ENCODE assay signal across 8 cellular contexts in the genomic region with DNA sequence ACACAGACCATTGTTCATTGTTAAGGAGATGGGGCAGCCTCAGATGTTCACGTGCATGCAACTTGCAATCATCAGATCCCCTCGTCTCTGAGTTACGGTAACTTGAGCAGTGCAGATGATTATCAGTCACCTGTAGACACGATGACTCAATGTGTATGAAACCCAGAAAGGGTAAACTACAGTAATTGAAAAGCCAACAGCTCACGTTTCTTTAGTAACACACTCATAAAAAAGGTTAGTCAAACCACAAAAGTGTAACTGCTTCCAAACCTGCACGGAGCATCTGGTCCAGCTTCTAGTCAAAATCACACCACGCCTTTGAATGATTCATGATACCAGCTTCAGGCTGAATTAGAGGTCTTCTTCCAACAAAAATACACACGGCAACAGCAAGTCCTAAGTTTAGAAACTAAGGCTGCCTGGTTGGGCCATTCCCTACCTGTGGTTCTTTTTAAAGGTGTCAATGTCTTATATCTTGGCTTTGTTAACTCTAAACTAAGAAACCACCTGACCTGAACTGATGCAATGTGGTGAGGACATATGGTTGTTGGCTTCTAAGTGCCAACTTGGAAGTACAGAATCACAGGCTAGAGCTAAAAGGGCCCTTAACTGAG. TPM values are rescaled to one million over a fixed set of nuclear protein-coding genes. Genes with fewer than 3 reads are reported as not detected.
A peak's percentile ranks its signal among the peaks of the same experiment; 100 is the strongest.
DNase-seq lines count a peak whose midpoint lies in the region; ATAC-seq and TF ChIP-seq lines count a peak whose summit lies in the region.

No MANE protein-coding gene starts in this region.

- CTCF ChIA-PET in IMR-90 (lab: Yijun Ruan, JAX), result no interaction called here
- CTCF ChIA-PET in WTC11 (lab: Charles Lee), result interaction anchor here (0.6 to 0.9 kb wide), 2 partner anchors 40 to 194 kb away, joined by 4 read pairs; no protein-coding TSS in a partner anchor

- H4K8ac ChIP-seq in IMR-90 (ENCODE audit: low read depth in 2 of 2, low read length in 2 of 2), result no peak overlapping the region

- no TSS peak for BruUV-seq in IMR-90 (replicated peaks; lab: Mats Ljungman, UMichigan)

- no peak overlapping the region for H3K14ac ChIP-seq in IMR-90 (replicated peaks; ENCODE audit: low read depth, low read length)

- H2BK20ac ChIP-seq in IMR-90 (ENCODE audit: low read depth, low read length), result no peak overlapping the region

- H3K79me1 ChIP-seq in IMR-90 (ENCODE audit: low read depth in 1 of 2, low read length in 2 of 2), result no peaks in the 10 kb centered on the region

- no peak for TF ChIP-seq RAD21 in IMR-90 (IDR thresholded peaks at IDR 0.05; ENCODE audit: low read length)

- WGBS in IMR-90 (ENCODE audit: extremely low coverage in 2 of 2, insufficient read length in 1 of 2), 2 experiments, result 31% methylated on average over 3 of the region's 8 CpGs; no CpG with 5 or more reads in 1 of the 2 experiments

- no peaks in the 10 kb centered on the region; the same call in 1 of the 2 replicates for H3K27me3 Mint-ChIP-seq in WTC11 (ENCODE audit: low read depth)

- no peaks in the 10 kb centered on the region for H3K9me1 ChIP-seq in IMR-90 (ENCODE audit: insufficient read depth, low read length)

- H3K4me1 Mint-ChIP-seq in WTC11, result peaks cover 8% of the 10 kb centered on the region

- no peak overlapping the region for H2AFZ ChIP-seq in IMR-90 (replicated peaks; ENCODE audit: low read length, poor library complexity)

- no peak overlapping the region for H3K4me2 ChIP-seq in IMR-90 (ENCODE audit: low read depth, low read length)

- H2AK9ac ChIP-seq in IMR-90 (replicated peaks; ENCODE audit: low read depth, low read length, poor library complexity), result no peak overlapping the region

- H3K4me3 ChIP-seq in IMR-90 (ENCODE audit: insufficient read depth, low read depth, low read length), result no peak overlapping the region
- H3K4me3 ChIP-seq in fibroblast of mammary gland (ENCODE audit: control insufficient read depth, low read depth, low read length), result no peak overlapping the region
- H3K4me3 ChIP-seq in H7 (ENCODE audit: insufficient read depth, low read depth, low read length), result no peak overlapping the region

- H3K27ac Mint-ChIP-seq in WTC11, result no peak overlapping the region

- H4K91ac ChIP-seq in IMR-90 (ENCODE audit: insufficient read depth, low read depth, low read length), result no peak overlapping the region

- no peak overlapping the region for H3K18ac ChIP-seq in IMR-90 (ENCODE audit: low read depth, low read length)

- ATAC-seq in GM21381 (IDR thresholded peaks at IDR 0.05; ENCODE audit: unreplicated experiment) (peak; percentile 50), IMR-90 (ENCODE audit: low read depth) (no peak), WTC11 (no peak)

- no peaks in the 10 kb centered on the region for H3K4me1 ChIP-seq in IMR-90 (ENCODE audit: control insufficient read depth, insufficient read depth, low read length)

- in situ Hi-C loops in IMR-90 (cut with MboI; ENCODE audit: low sequenced_read_pairs), result loop anchor here (10.0 kb wide), 1 partner anchor 205 kb away; no protein-coding TSS in a partner anchor

- peak; percentile 65 for DNase-seq in COLO668 (lab: John Stamatoyannopoulos, UW; ENCODE audit: unreplicated experiment)
- DNase-seq in IMR-90, result peak; percentile 32
- DNase-seq in WTC11 (ENCODE audit: low spot score), result no peak
- DNase-seq in fibroblast of mammary gland (ENCODE audit: low read depth), result peak; percentile 39
- no peak for DNase-seq in H7
- no peak for DNase-seq in nucleus accumbens (lab: John Stamatoyannopoulos, UW)
- no peak for DNase-seq in NCI-H1105 treated with DMSO at 0.1 percent for 48 hours (lab: John Stamatoyannopoulos, UW)

- H3K36me3 Mint-ChIP-seq in WTC11, result no peaks in the 10 kb centered on the region

- H2AK5ac ChIP-seq in IMR-90 (ENCODE audit: low read depth, low read length), result no peak overlapping the region

- H3K23ac ChIP-seq in IMR-90 (ENCODE audit: low read depth, low read length), result no peak overlapping the region

- intact Hi-C loops in IMR-90 (cut with micrococcal nuclease), result no loop called here

- H3K36me3 ChIP-seq in IMR-90 (ENCODE audit: control insufficient read depth, insufficient read depth, low read length) (no peaks in the 10 kb centered on the region), H7 (replicated peaks; ENCODE audit: control insufficient read depth, insufficient read depth, low read length) (no peaks in the 10 kb centered on the region)

- no peak overlapping the region for H3K4me3 Mint-ChIP-seq in WTC11

- H3K9ac ChIP-seq in IMR-90 (ENCODE audit: low read depth, low read length), result no peak overlapping the region

- no peaks in the 10 kb centered on the region for H4K20me1 ChIP-seq in IMR-90 (ENCODE audit: insufficient read depth, low read length)

- H3K27me3 ChIP-seq in IMR-90 (ENCODE audit: control insufficient read depth, insufficient read depth, low read length) (peaks cover 64% of the 10 kb centered on the region), H7 (ENCODE audit: control insufficient read depth, insufficient read depth, low read length) (no peaks in the 10 kb centered on the region)

- H2BK120ac ChIP-seq in IMR-90 (ENCODE audit: low read depth, low read length), result no peak overlapping the region

- no peak for TF ChIP-seq POLR2A in IMR-90 (IDR thresholded peaks at IDR 0.05; ENCODE audit: low read depth, low read length)

- peaks cover 7% of the 10 kb centered on the region for H3K9me3 ChIP-seq in IMR-90 (ENCODE audit: control insufficient read depth, insufficient read depth, low read length)

- H3K4ac ChIP-seq in IMR-90 (ENCODE audit: low read depth, low read length), result no peak overlapping the region

- H3K56ac ChIP-seq in IMR-90 (ENCODE audit: extremely low read depth, insufficient read depth, low read length), result no peak overlapping the region

- H2BK5ac ChIP-seq in IMR-90 (ENCODE audit: low read depth, low read length, poor library complexity, severe bottlenecking), result no peak overlapping the region

- H2BK15ac ChIP-seq in IMR-90 (ENCODE audit: low read depth, low read length), result no peak overlapping the region

- H4K5ac ChIP-seq in IMR-90 (ENCODE audit: low read depth, low read length), result no peak overlapping the region

- no peaks in the 10 kb centered on the region for H3K9me3 Mint-ChIP-seq in WTC11

- dilution Hi-C loops in IMR-90 (cut with HindIII; ENCODE audit: low sequenced_read_pairs, unreplicated experiment), result no loop called here

- POLR2A ChIA-PET in IMR-90 (lab: Charles Lee; ENCODE audit: unreplicated experiment) (no interaction called here), WTC11 (lab: Charles Lee) (no interaction called here)

- H3K27ac ChIP-seq in IMR-90 (ENCODE audit: insufficient read depth, low read length), result no peak overlapping the region

- no peak for TF ChIP-seq CTCF in IMR-90 (conservative IDR thresholded peaks at IDR 0.05; ENCODE audit: low read depth, low read length)
- no peak for TF ChIP-seq CTCF in WTC11 (IDR thresholded peaks at IDR 0.05)
- no peak for TF ChIP-seq CTCF in fibroblast of mammary gland (conservative IDR thresholded peaks at IDR 0.05; ENCODE audit: control insufficient read depth, insufficient read depth, low read depth, low read length)

TF ChIP-seq in IMR-90, 13 proteins besides CTCF, POLR2A, EP300 and RAD21:
- TF ChIP-seq BHLHE40 (IDR thresholded peaks at IDR 0.05; ENCODE audit: low read depth, low read length) (peak; percentile 38; the same call in 1 of the 2 replicates), CHD1 (IDR thresholded peaks at IDR 0.05; ENCODE audit: low read depth, low read length) (no peak)
TF ChIP-seq in IMR-90: peak in this region for 1.

TF ChIP-seq in WTC11, 78 proteins besides CTCF, POLR2A, EP300 and RAD21:
- no peak for TF ChIP-seq NR1H2 (CRISPR knock-in tag; IDR thresholded peaks at IDR 0.05)
- TF ChIP-seq ZNF425 (CRISPR knock-in tag; conservative IDR thresholded peaks at IDR 0.05), result no peak
- TF ChIP-seq GABPB1 (CRISPR knock-in tag; IDR thresholded peaks at IDR 0.05), result peak; percentile 51; the same call in 1 of the 2 replicates
- TF ChIP-seq ZBTB21 (CRISPR knock-in tag; IDR thresholded peaks at IDR 0.05; ENCODE audit: borderline replicate concordance), result no peak

RNA-seq across cellular contexts. Expression of gene GRB7, which starts 32.3 kb away (rescaled TPM):
- under 0.01 and 0.18 TPM in 2 replicates for total RNA-seq in IMR-90 (2012; rRNA removed)
- 0.14 and 0.36 TPM in 2 replicates for polyA plus RNA-seq in IMR-90 (2012; rRNA removed)
- 0.12 and 0.26 TPM in 2 replicates for polyA plus RNA-seq in IMR-90 (2012; cell fraction: cytosol; rRNA removed)
- polyA plus RNA-seq in IMR-90 (2012; cell fraction: nucleus; rRNA removed; ENCODE audit: low replicate concordance), result 0.57 and 1.1 TPM in 2 replicates
- total RNA-seq in WTC11 (2021), result 42.4 to 48.5 TPM (median 44.0 TPM) in 3 replicates
- 34.3 and 61.6 TPM in 2 replicates for total RNA-seq in H7 (2014; rRNA removed; shearing (Covaris generic))

RNA-seq across cellular contexts. Expression of gene MIEN1, which starts 39.7 kb away (rescaled TPM):
- 20.3 and 22.2 TPM in 2 replicates for total RNA-seq in IMR-90 (2012; rRNA removed)
- 75.6 and 82.4 TPM in 2 replicates for polyA plus RNA-seq in IMR-90 (2012; rRNA removed)
- polyA plus RNA-seq in IMR-90 (2012; cell fraction: cytosol; rRNA removed), result 81.7 and 149 TPM in 2 replicates
- polyA plus RNA-seq in IMR-90 (2012; cell fraction: nucleus; rRNA removed; ENCODE audit: low replicate concordance), result 24.0 and 30.9 TPM in 2 replicates
- 40.6 to 46.7 TPM (median 46.5 TPM) in 3 replicates for total RNA-seq in WTC11 (2021)
- total RNA-seq in H7 (2014; rRNA removed; shearing (Covaris generic)), result 47.7 and 56.1 TPM in 2 replicates

Comparison
In these comparisons a context has a peak if more than half of its experiments do, and no peak if none do; other contexts are left out.
1. DNase-seq: peak in COLO668 (single experiment), IMR-90 (single experiment) and fibroblast of mammary gland (single experiment); none in WTC11 (single experiment), H7 (single experiment), nucleus accumbens (0 of 56) and NCI-H1105 treated with DMSO at 0.1 percent for 48 hours (single experiment).
2. RNA of gene GRB7, which starts 32.3 kb away (total RNA-seq): 42.4 to 48.5 TPM in WTC11 and 34.3 to 61.6 TPM in H7; under 0.01 to 0.18 TPM in IMR-90; every median in the first group is over 10 times any median in the second.